Comparison of ENCODE assay signal across 18 cellular contexts in the genomic region with DNA sequence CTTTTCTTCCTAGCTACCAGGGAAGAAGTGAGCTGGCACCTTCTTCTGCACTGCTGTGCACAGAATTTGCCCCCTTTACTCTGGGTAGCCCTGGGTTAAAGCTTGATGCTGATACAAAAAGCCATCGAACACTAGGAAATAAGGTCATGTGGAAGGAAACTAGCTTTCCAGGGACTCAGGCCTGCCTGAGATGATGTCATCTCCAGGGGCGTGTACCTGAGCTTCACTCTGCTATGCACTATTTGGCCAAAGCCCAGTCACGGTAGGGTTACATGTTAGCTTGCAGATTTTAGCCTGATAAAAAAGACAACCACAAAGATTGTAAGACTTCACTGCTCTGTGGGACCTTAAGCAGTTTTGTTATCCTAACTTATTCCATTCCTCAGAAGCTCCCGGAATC. TPM values are rescaled to one million over a fixed set of nuclear protein-coding genes. Genes with fewer than 3 reads are reported as not detected.
A peak's percentile ranks its signal among the peaks of the same experiment; 100 is the strongest.
DNase-seq lines count a peak whose midpoint lies in the region; ATAC-seq and TF ChIP-seq lines count a peak whose summit lies in the region.
"Had no signal": no experiment of that assay in that cellular context is flagged by ENCODE, and none has a peak within 500 bp of the region (broad histone marks: within the 10 kb centered on the region; RNA-seq: fewer than 3 reads in every experiment).

No MANE protein-coding gene starts in this region.

- intact Hi-C loops in stomach (cut with DNase I; ENCODE audit: low total_unique reads) (no loop called here), OCI-LY7 (cut with micrococcal nuclease; ENCODE audit: unreplicated experiment) (no loop called here)

- no TSS peak for BruUV-seq in OCI-LY7 (replicated peaks; lab: Mats Ljungman, UMichigan)

- H3K36me3 ChIP-seq in hepatocyte (replicated peaks; ENCODE audit: insufficient read depth, low read depth): no peaks in the 10 kb centered on the region
- no peaks in the 10 kb centered on the region for H3K36me3 ChIP-seq in stomach
- H3K36me3 ChIP-seq in OCI-LY7 (ENCODE audit: insufficient read depth, low read length): no peaks in the 10 kb centered on the region
- H3K36me3 ChIP-seq: spleen, vagina had no signal

- H3K36me3 Mint-ChIP-seq in activated T-cell treated with anti-CD3 and anti-CD28 coated beads, Interleukin-2, amount 50 U/mL, for 24 hours (ENCODE audit: low read depth): no peaks in the 10 kb centered on the region
- no peaks in the 10 kb centered on the region for H3K36me3 Mint-ChIP-seq in activated T-cell treated with anti-CD3 and anti-CD28 coated beads, Interleukin-2, amount 50 U/mL, for 4 hours (ENCODE audit: insufficient read depth)
- H3K36me3 Mint-ChIP-seq: activated naive CD8-positive, alpha-beta T cell had no signal

- no peak for ATAC-seq in activated T-cell treated with anti-CD3 and anti-CD28 coated beads, Interleukin-2, amount 50 U/mL, for 4 hours
- no peak for ATAC-seq in GM18861 (IDR thresholded peaks at IDR 0.05; ENCODE audit: unreplicated experiment)
- ATAC-seq in GM19395 (IDR thresholded peaks at IDR 0.05; ENCODE audit: unreplicated experiment): no peak
- ATAC-seq: GM23338 had no signal

- H3K9me2 ChIP-seq in hepatocyte (replicated peaks; ENCODE audit: insufficient read depth) (no peaks in the 10 kb centered on the region), OCI-LY7 (ENCODE audit: insufficient read depth, low read length) (no peaks in the 10 kb centered on the region)

- no peak overlapping the region for H3K4me3 Mint-ChIP-seq in activated T-cell treated with anti-CD3 and anti-CD28 coated beads, Interleukin-2, amount 50 U/mL, for 24 hours
- H3K4me3 Mint-ChIP-seq in activated T-cell treated with anti-CD3 and anti-CD28 coated beads, Interleukin-2, amount 50 U/mL, for 4 hours: no peak overlapping the region
- H3K4me3 Mint-ChIP-seq: activated CD4-positive, alpha-beta T cell treated with anti-CD3 and anti-CD28 coated beads, Interleukin-2, amount 10 ng/mL, durations not matched to agents 7 days and 5 days; activated naive CD8-positive, alpha-beta T cell; GM23338 had no signal

- DNase-seq in activated T-cell treated with anti-CD3 and anti-CD28 coated beads, Interleukin-2, amount 50 U/mL, for 24 hours: no peak
- no peak for DNase-seq in activated T-cell treated with anti-CD3 and anti-CD28 coated beads, Interleukin-2, amount 50 U/mL, for 4 hours
- DNase-seq in RPMI7951 (ENCODE audit: low read depth) (peak; percentile 13), hepatocyte (ENCODE audit: low spot score) (peak; percentile 75), stomach (peak; percentile 62), OCI-LY7 (ENCODE audit: low spot score) (no peak)
- DNase-seq: activated CD4-positive, alpha-beta T cell treated with anti-CD3 and anti-CD28 coated beads, Interleukin-2, amount 10 ng/mL, durations not matched to agents 7 days and 5 days; cortex of kidney; left cardiac atrium; NCI-H1417 treated with DMSO at 0.1 percent for 48 hours; NCI-H82; spleen had no signal

- no peaks in the 10 kb centered on the region for H3K27me3 ChIP-seq in hepatocyte
- H3K27me3 ChIP-seq in stomach: no peaks in the 10 kb centered on the region
- H3K27me3 ChIP-seq: spleen, vagina had no signal

- H3K4me1 ChIP-seq in hepatocyte (ENCODE audit: insufficient read depth) (peaks cover 4% of the 10 kb centered on the region), stomach (peaks cover 0 to 12% (median 0%) of the 10 kb centered on the region in 4 donors), OCI-LY7 (ENCODE audit: insufficient read depth, low read length, poor library complexity, severe bottlenecking) (no peaks in the 10 kb centered on the region)
- H3K4me1 ChIP-seq: vagina had no signal

- CTCF ChIA-PET in OCI-LY7 (lab: Charles Lee; ENCODE audit: unreplicated experiment): no interaction called here

- TF ChIP-seq POLR2A in stomach (IDR thresholded peaks at IDR 0.05): no peak

- peaks cover 81% of the 10 kb centered on the region for H3K4me1 Mint-ChIP-seq in activated T-cell treated with anti-CD3 and anti-CD28 coated beads, Interleukin-2, amount 50 U/mL, for 24 hours (ENCODE audit: low read depth)
- peaks cover 84% of the 10 kb centered on the region for H3K4me1 Mint-ChIP-seq in activated T-cell treated with anti-CD3 and anti-CD28 coated beads, Interleukin-2, amount 50 U/mL, for 4 hours (ENCODE audit: low read depth)

- TF ChIP-seq CTCF in hepatocyte (IDR thresholded peaks at IDR 0.05; ENCODE audit: poor library complexity): no peak
- no peak for TF ChIP-seq CTCF in stomach (IDR thresholded peaks at IDR 0.05)
- TF ChIP-seq CTCF in OCI-LY7 (conservative IDR thresholded peaks at IDR 0.05; ENCODE audit: low read length): no peak

- WGBS in hepatocyte (ENCODE audit: low lambda C conversion rate, missing lambda C conversion rate): 55% methylated on average over 4 of the region's 4 CpGs
- 35 to 46% (median 39%) methylated on average over 4 of the region's 4 CpGs for WGBS in stomach, 5 donors

- H4K20me1 ChIP-seq in hepatocyte (ENCODE audit: insufficient read depth, poor library complexity, severe bottlenecking) (no peaks in the 10 kb centered on the region), OCI-LY7 (ENCODE audit: insufficient read depth, low read length) (no peaks in the 10 kb centered on the region)

- H3K27me3 Mint-ChIP-seq in activated T-cell treated with anti-CD3 and anti-CD28 coated beads, Interleukin-2, amount 50 U/mL, for 24 hours: no peaks in the 10 kb centered on the region
- H3K27me3 Mint-ChIP-seq in activated T-cell treated with anti-CD3 and anti-CD28 coated beads, Interleukin-2, amount 50 U/mL, for 4 hours (ENCODE audit: low read depth): no peaks in the 10 kb centered on the region
- H3K27me3 Mint-ChIP-seq: activated CD4-positive, alpha-beta T cell treated with anti-CD3 and anti-CD28 coated beads, Interleukin-2, amount 10 ng/mL, durations not matched to agents 7 days and 5 days; activated naive CD8-positive, alpha-beta T cell had no signal

- H3K27ac Mint-ChIP-seq in activated T-cell treated with anti-CD3 and anti-CD28 coated beads, Interleukin-2, amount 50 U/mL, for 24 hours: peak overlapping the region; percentile 2
- H3K27ac Mint-ChIP-seq: activated CD4-positive, alpha-beta T cell treated with anti-CD3 and anti-CD28 coated beads, Interleukin-2, amount 10 ng/mL, durations not matched to agents 7 days and 5 days; GM23338 had no signal

- H2AFZ ChIP-seq in hepatocyte (no peak overlapping the region), OCI-LY7 (ENCODE audit: low read length) (no peak overlapping the region)
- H2AFZ ChIP-seq: GM23338 had no signal

- TF ChIP-seq EP300 in stomach (IDR thresholded peaks at IDR 0.05): no peak

- POLR2A ChIA-PET in OCI-LY7 (lab: Charles Lee): interaction anchor here (0.9 to 1.3 kb wide), 2 partner anchors 9 to 122 kb away, joined by 3 read pairs; no protein-coding TSS in a partner anchor

- no peaks in the 10 kb centered on the region for H3K79me2 ChIP-seq in hepatocyte
- no peaks in the 10 kb centered on the region for H3K79me2 ChIP-seq in OCI-LY7 (ENCODE audit: insufficient read depth, low read depth, low read length)

- H3K9me3 Mint-ChIP-seq in activated T-cell treated with anti-CD3 and anti-CD28 coated beads, Interleukin-2, amount 50 U/mL, for 24 hours: no peaks in the 10 kb centered on the region
- H3K9me3 Mint-ChIP-seq in activated T-cell treated with anti-CD3 and anti-CD28 coated beads, Interleukin-2, amount 50 U/mL, for 4 hours: no peaks in the 10 kb centered on the region
- H3K9me3 Mint-ChIP-seq: activated CD4-positive, alpha-beta T cell treated with anti-CD3 and anti-CD28 coated beads, Interleukin-2, amount 10 ng/mL, durations not matched to agents 7 days and 5 days; GM23338 had no signal

- H3K9me3 ChIP-seq in hepatocyte (ENCODE audit: low read depth): no peaks in the 10 kb centered on the region
- no peaks in the 10 kb centered on the region for H3K9me3 ChIP-seq in stomach
- H3K9me3 ChIP-seq in OCI-LY7 (ENCODE audit: low read length): no peaks in the 10 kb centered on the region
- H3K9me3 ChIP-seq: spleen, vagina had no signal

- H3K4me2 ChIP-seq in hepatocyte: no peak overlapping the region
- no peak overlapping the region for H3K4me2 ChIP-seq in OCI-LY7 (ENCODE audit: low read length)
- H3K4me2 ChIP-seq: GM23338 had no signal

- no peak overlapping the region for H3K4me3 ChIP-seq in hepatocyte
- H3K4me3 ChIP-seq in stomach: no peak overlapping the region
- H3K4me3 ChIP-seq in OCI-LY7 (ENCODE audit: low read depth, low read length, poor library complexity, severe bottlenecking): no peak overlapping the region
- H3K4me3 ChIP-seq: GM23338, spleen, vagina had no signal

- H3K27ac ChIP-seq in hepatocyte (peak overlapping the region; percentile 2), stomach (no peak overlapping the region), OCI-LY7 (ENCODE audit: low read depth, low read length, poor library complexity, severe bottlenecking) (no peak overlapping the region)
- H3K27ac ChIP-seq: spleen, vagina had no signal

RNA-seq across cellular contexts. Expression of a gene that starts 20.4 kb away (rescaled TPM):
- total RNA-seq in activated T-cell treated with anti-CD3 and anti-CD28 coated beads, Interleukin-2, amount 50 U/mL, for 4 hours: under 1 TPM in 2 of 3 donors, not detected in 1; 0.05 to 0.13 TPM
- not detected in 2 replicates for total RNA-seq in RPMI7951 (2014; rRNA removed; shearing (Covaris generic))
- total RNA-seq in hepatocyte: 0.12 and 0.20 TPM in 2 replicates
- 0.07 and 0.21 TPM in 2 replicates for polyA plus RNA-seq in hepatocyte
- total RNA-seq in stomach: 1 to 10 TPM in 1 of 5 donors, not detected in 4; 1.1 TPM
- polyA plus RNA-seq in stomach: under 1 TPM in 1 of 3 donors, not detected in 2; 0.93 TPM
- not detected in 2 replicates for total RNA-seq in OCI-LY7 (2014; rRNA removed; shearing (Covaris generic))
- not detected in 2 replicates for total RNA-seq in OCI-LY7 (2022)
- total RNA-seq: GM23338, HT1080 had no signal
- polyA plus RNA-seq: GM23338 had no signal

Comparison
In these comparisons a context has a peak if more than half of its experiments do, and no peak if none do; other contexts are left out.
1. DNase-seq: peak in RPMI7951 (single experiment), hepatocyte (single experiment) and stomach (single experiment); none in activated T-cell treated with anti-CD3 and anti-CD28 coated beads, Interleukin-2, amount 50 U/mL, for 24 hours (single experiment), activated T-cell treated with anti-CD3 and anti-CD28 coated beads, Interleukin-2, amount 50 U/mL, for 4 hours (single experiment) and OCI-LY7 (single experiment).